ENCODE assay signal across 8 cellular contexts in genomic region chr12:132153501-132154340, GRCh38. TPM values are rescaled to one million over a fixed set of nuclear protein-coding genes. Genes with fewer than 3 reads are reported as not detected.
DNase-seq lines count a peak whose midpoint lies in the region; ATAC-seq lines count a peak whose summit lies in the region.

No MANE protein-coding gene starts in this region.

- no peaks in the 10 kb centered on the region for H3K9me3 ChIP-seq in effector memory CD4-positive, alpha-beta T cell (ENCODE audit: control insufficient read depth, low read length)

- H3K4me1 Mint-ChIP-seq in activated CD4-positive, alpha-beta memory T cell treated with anti-CD3 and anti-CD28 coated beads for 36 hours (ENCODE audit: low read depth): no peaks in the 10 kb centered on the region

- no peak overlapping the region for H3K27ac Mint-ChIP-seq in activated CD4-positive, alpha-beta memory T cell treated with anti-CD3 and anti-CD28 coated beads for 36 hours

- H3K36me3 Mint-ChIP-seq in activated CD4-positive, alpha-beta memory T cell treated with anti-CD3 and anti-CD28 coated beads for 36 hours: peaks cover 1% of the 10 kb centered on the region

- intact Hi-C loops in activated CD4-positive, alpha-beta memory T cell treated with anti-CD3 and anti-CD28 coated beads for 36 hours (cut with micrococcal nuclease): loop anchor here (1.0 to 10.0 kb wide), 4 partner anchors 34 to 461 kb away; partner anchors contain the start of genes LRCOL1 and P2RX2

- no peaks in the 10 kb centered on the region for H3K9me3 Mint-ChIP-seq in activated CD4-positive, alpha-beta memory T cell treated with anti-CD3 and anti-CD28 coated beads for 36 hours

- H3K27me3 Mint-ChIP-seq in activated CD4-positive, alpha-beta memory T cell treated with anti-CD3 and anti-CD28 coated beads for 36 hours: no peaks in the 10 kb centered on the region

- no peaks in the 10 kb centered on the region for H3K4me1 ChIP-seq in ACC112 (ENCODE audit: control insufficient read depth, insufficient read depth, low read length, unreplicated experiment)
- no peaks in the 10 kb centered on the region for H3K4me1 ChIP-seq in effector memory CD4-positive, alpha-beta T cell (ENCODE audit: control insufficient read depth, insufficient read depth, low read length, poor library complexity, severe bottlenecking)

- no peaks in the 10 kb centered on the region for H3K27me3 ChIP-seq in ACC112 (ENCODE audit: insufficient read depth, low read length)
- H3K27me3 ChIP-seq in effector memory CD4-positive, alpha-beta T cell (replicated peaks; ENCODE audit: control insufficient read depth, insufficient read depth, low read length, poor library complexity, severe bottlenecking): no peaks in the 10 kb centered on the region

- POLR2A ChIA-PET in activated CD4-positive, alpha-beta memory T cell treated with anti-CD3 and anti-CD28 coated beads for 36 hours (lab: Charles Lee): interaction anchor here (0.9 to 1.0 kb wide), 2 partner anchors 9 to 15 kb away, joined by 3 read pairs; no protein-coding TSS in a partner anchor

- DNase-seq in NCI-H524 treated with DMSO at 0.1 percent for 48 hours (lab: John Stamatoyannopoulos, UW) (peak; percentile 1), midbrain (lab: John Stamatoyannopoulos, UW) (peak; percentile 54)
- DNase-seq in activated CD4-positive, alpha-beta memory T cell treated with anti-CD3 and anti-CD28 coated beads for 36 hours: peak; percentile 75
- peak; percentile 46 to 54 (median 49) for DNase-seq in effector memory CD4-positive, alpha-beta T cell
- peak; percentile 52 to 54 for DNase-seq in stimulated activated CD8-positive, alpha-beta memory T cell treated with anti-CD3 and anti-CD28 coated beads, Interleukin-15, amount 100 ng/mL, for 48 hours (ENCODE audit: low read depth in 2 of 2)

- H3K36me3 ChIP-seq in ACC112 (ENCODE audit: insufficient read depth, low read length): peaks cover 25% of the 10 kb centered on the region; the same call in 1 of the 2 replicates
- peaks cover 32% of the 10 kb centered on the region for H3K36me3 ChIP-seq in effector memory CD4-positive, alpha-beta T cell (ENCODE audit: control insufficient read depth, insufficient read depth, low read length)

- peak overlapping the region; percentile 48 for H3K4me3 ChIP-seq in ACC112 (ENCODE audit: low read depth, low read length)
- H3K4me3 ChIP-seq in effector memory CD4-positive, alpha-beta T cell (ENCODE audit: insufficient read depth, low read depth, low read length, poor library complexity, severe bottlenecking): no peak overlapping the region

- H3K27ac ChIP-seq in ACC112 (ENCODE audit: low read depth, low read length): no peak overlapping the region
- H3K27ac ChIP-seq in effector memory CD4-positive, alpha-beta T cell (ENCODE audit: insufficient read depth, low read length, poor library complexity, severe bottlenecking): no peak overlapping the region

- H2AFZ ChIP-seq in ACC112 (ENCODE audit: low read length, unreplicated experiment): no peak overlapping the region

- peak; percentile 76 for ATAC-seq in GM18867 (IDR thresholded peaks at IDR 0.05; ENCODE audit: unreplicated experiment)
- ATAC-seq in HG03280 (IDR thresholded peaks at IDR 0.05; ENCODE audit: unreplicated experiment): peak; percentile 72

- H3K79me2 ChIP-seq in ACC112 (ENCODE audit: control insufficient read depth, insufficient read depth, low read length, unreplicated experiment): peaks cover 2% of the 10 kb centered on the region

- CTCF ChIA-PET in activated CD4-positive, alpha-beta memory T cell treated with anti-CD3 and anti-CD28 coated beads for 36 hours (lab: Charles Lee): interaction anchor here (0.6 to 3.6 kb wide), 29 partner anchors 8 to 461 kb away, joined by 3 to 66 read pairs (median 4); partner anchors contain the start of gene DDX51

- no peak overlapping the region for H3K4me3 Mint-ChIP-seq in activated CD4-positive, alpha-beta memory T cell treated with anti-CD3 and anti-CD28 coated beads for 36 hours

RNA-seq across cellular contexts. Expression of gene NOC4L, which starts 9.5 kb away (rescaled TPM):
- 10 to 100 TPM; 29.8 to 30.5 TPM for total RNA-seq in activated CD4-positive, alpha-beta memory T cell treated with anti-CD3 and anti-CD28 coated beads for 36 hours

RNA-seq across cellular contexts. Expression of gene DDX51, which starts 9.6 kb away (rescaled TPM):
- 10 to 100 TPM; 18.3 to 21.3 TPM for total RNA-seq in activated CD4-positive, alpha-beta memory T cell treated with anti-CD3 and anti-CD28 coated beads for 36 hours

Comparison
In these comparisons a context has a peak if more than half of its experiments do, and no peak if none do; other contexts are left out.
1. DNase-seq: peak in every context shown above with its lines; median percentile 75 in activated CD4-positive, alpha-beta memory T cell treated with anti-CD3 and anti-CD28 coated beads for 36 hours; 54 in midbrain; 53 in stimulated activated CD8-positive, alpha-beta memory T cell treated with anti-CD3 and anti-CD28 coated beads, Interleukin-15, amount 100 ng/mL, for 48 hours; 49 in effector memory CD4-positive, alpha-beta T cell; 1 in NCI-H524 treated with DMSO at 0.1 percent for 48 hours.